Comparison of ENCODE assay signal across 26 cellular contexts in genomic region chr22:21964918-21965484, GRCh38. TPM values are rescaled to one million over a fixed set of nuclear protein-coding genes. Genes with fewer than 3 reads are reported as not detected.
A peak's percentile ranks its signal among the peaks of the same experiment; 100 is the strongest.
DNase-seq lines count a peak whose midpoint lies in the region; ATAC-seq, FAIRE-seq and TF ChIP-seq lines count a peak whose summit lies in the region.
"Had no signal": no experiment of that assay in that cellular context is flagged by ENCODE, and none has a peak within 500 bp of the region (broad histone marks: within the 10 kb centered on the region; RNA-seq: fewer than 3 reads in every experiment).

No MANE protein-coding gene starts in this region.

- H3K27me3 ChIP-seq in K562 (ENCODE audit: control insufficient read depth in 2 of 2, insufficient read depth in 2 of 2, low read length in 2 of 2) (no peaks in the 10 kb centered on the region), neuronal stem cell (ENCODE audit: control insufficient read depth in 3 of 3, insufficient read depth in 3 of 3, low read depth in 1 of 3, low read length in 3 of 3) (no peaks in the 10 kb centered on the region)
- H3K27me3 ChIP-seq: BE2C; BLaER1 treated with 17β-estradiol and CSF1 and Interleukin-3, amounts not matched to agents 10 nM and 100 nM had no signal

- H3K27me3 Mint-ChIP-seq in activated naive CD4-positive, alpha-beta T cell treated with anti-CD3 and anti-CD28 coated beads, Interleukin-2, amount 10 ng/mL, durations not matched to agents 7 days and 5 days = no peaks in the 10 kb centered on the region
- no peaks in the 10 kb centered on the region for H3K27me3 Mint-ChIP-seq in activated naive CD4-positive, alpha-beta T cell treated with anti-CD3 and anti-CD28 coated beads for 36 hours (ENCODE audit: low read depth)
- no peaks in the 10 kb centered on the region for H3K27me3 Mint-ChIP-seq in central memory CD8-positive, alpha-beta T cell
- no peaks in the 10 kb centered on the region for H3K27me3 Mint-ChIP-seq in activated CD4-positive, alpha-beta memory T cell treated with anti-CD3 and anti-CD28 coated beads for 36 hours
- H3K27me3 Mint-ChIP-seq: CD4-positive, alpha-beta T cell had no signal

- no peak overlapping the region for H2BK12ac ChIP-seq in neuronal stem cell (ENCODE audit: low read length)

- no peak overlapping the region for H4K8ac ChIP-seq in neuronal stem cell (ENCODE audit: low read depth, low read length)

- peaks cover 2% of the 10 kb centered on the region for H3K79me1 ChIP-seq in neuronal stem cell (ENCODE audit: low read depth, low read length)

- peak overlapping the region in 1 of 2 experiments; percentile 10; a peak in 2 of 4 replicates for H3K9ac ChIP-seq in K562 (ENCODE audit: insufficient read depth in 1 of 2, low read depth in 2 of 2, low read length in 2 of 2)
- no peak overlapping the region for H3K9ac ChIP-seq in neuronal stem cell (ENCODE audit: low read depth, low read length, poor library complexity)
- H3K9ac ChIP-seq: BLaER1 treated with 17β-estradiol and CSF1 and Interleukin-3, amounts not matched to agents 10 nM and 100 nM; GM23248 had no signal

- H3K27ac ChIP-seq in K562 (ENCODE audit: extremely low read depth, low read depth, low read length) (no peak overlapping the region), neuronal stem cell (replicated peaks; ENCODE audit: low read length) (no peak overlapping the region)
- H3K27ac ChIP-seq: A549; BLaER1 treated with 17β-estradiol and CSF1 and Interleukin-3, amounts not matched to agents 10 nM and 100 nM; GM23248 had no signal

- peak overlapping the region; percentile 28 for H3K27ac Mint-ChIP-seq in activated naive CD4-positive, alpha-beta T cell treated with anti-CD3 and anti-CD28 coated beads, Interleukin-2, amount 10 ng/mL, durations not matched to agents 7 days and 5 days
- no peak overlapping the region for H3K27ac Mint-ChIP-seq in activated naive CD4-positive, alpha-beta T cell treated with anti-CD3 and anti-CD28 coated beads for 36 hours
- peak overlapping the region; percentile 22 for H3K27ac Mint-ChIP-seq in central memory CD8-positive, alpha-beta T cell (ENCODE audit: low read depth)
- H3K27ac Mint-ChIP-seq in activated CD4-positive, alpha-beta memory T cell treated with anti-CD3 and anti-CD28 coated beads for 36 hours = no peak overlapping the region
- H3K27ac Mint-ChIP-seq: CD4-positive, alpha-beta T cell had no signal

- in situ Hi-C loops in K562 (cut with MboI) = no loop called here

- no peak overlapping the region for H2BK120ac ChIP-seq in neuronal stem cell (ENCODE audit: low read depth, low read length)

- TF ChIP-seq POLR2A in K562 (conservative IDR thresholded peaks at IDR 0.05) = 0 out of 2 replicates have a peak, but pooled peaks have one; percentile 9

- no peaks in the 10 kb centered on the region for H3K9me1 ChIP-seq in K562 (ENCODE audit: control insufficient read depth, insufficient read depth, low read length)

- peak overlapping the region; percentile 77 for H3K23ac ChIP-seq in neuronal stem cell (ENCODE audit: low read depth, low read length, poor library complexity)

- no peak for TF ChIP-seq RAD21 in K562 (CRISPR knock-in tag; conservative IDR thresholded peaks at IDR 0.05 in 1 of 2, IDR thresholded peaks at IDR 0.05 in 1 of 2)

- H3K4me3 Mint-ChIP-seq in activated naive CD4-positive, alpha-beta T cell treated with anti-CD3 and anti-CD28 coated beads, Interleukin-2, amount 10 ng/mL, durations not matched to agents 7 days and 5 days = no peak overlapping the region
- H3K4me3 Mint-ChIP-seq in activated naive CD4-positive, alpha-beta T cell treated with anti-CD3 and anti-CD28 coated beads for 36 hours = no peak overlapping the region
- no peak overlapping the region for H3K4me3 Mint-ChIP-seq in central memory CD8-positive, alpha-beta T cell
- no peak overlapping the region for H3K4me3 Mint-ChIP-seq in activated CD4-positive, alpha-beta memory T cell treated with anti-CD3 and anti-CD28 coated beads for 36 hours
- H3K4me3 Mint-ChIP-seq: CD14-positive monocyte; CD4-positive, alpha-beta T cell had no signal

- intact Hi-C loops in activated naive CD4-positive, alpha-beta T cell treated with anti-CD3 and anti-CD28 coated beads for 36 hours (cut with micrococcal nuclease) = no loop called here
- intact Hi-C loops in K562 (cut with micrococcal nuclease) = no loop called here
- intact Hi-C loops in activated CD4-positive, alpha-beta memory T cell treated with anti-CD3 and anti-CD28 coated beads for 36 hours (cut with micrococcal nuclease) = no loop called here

- H3K4ac ChIP-seq in neuronal stem cell (ENCODE audit: low read length) = no peak overlapping the region

- H3K9me3 ChIP-seq in K562 (replicated peaks; ENCODE audit: control insufficient read depth, insufficient read depth, low read depth, low read length) (no peaks in the 10 kb centered on the region), neuronal stem cell (replicated peaks in 1 of 2; ENCODE audit: control insufficient read depth in 2 of 2, insufficient read depth in 1 of 2, low read depth in 1 of 2, low read length in 2 of 2) (peaks cover 0 to 3% of the 10 kb centered on the region in 2 donors)
- H3K9me3 ChIP-seq: A549; BE2C; BLaER1 treated with 17β-estradiol and CSF1 and Interleukin-3, amounts not matched to agents 10 nM and 100 nM had no signal

- POLR2A ChIA-PET in K562 (lab: Yijun Ruan, JAX) = interaction anchor here (0.6 to 15.7 kb wide), 6 partner anchors 5 to 180 kb away, joined by 4 to 382 read pairs (median 44); partner anchors contain the start of genes PPM1F and TOP3B
- POLR2A ChIA-PET in activated CD4-positive, alpha-beta memory T cell treated with anti-CD3 and anti-CD28 coated beads for 36 hours (lab: Charles Lee) = no interaction called here

- ATAC-seq in K562 (no peak), HG02970 (IDR thresholded peaks at IDR 0.05; ENCODE audit: low FRiP score, unreplicated experiment) (no peak)
- ATAC-seq in central memory CD8-positive, alpha-beta T cell (replicated peaks; ENCODE audit: extremely low read depth, poor library complexity, severe bottlenecking) = no peak
- ATAC-seq: A549 had no signal

- H3K36me3 Mint-ChIP-seq in activated naive CD4-positive, alpha-beta T cell treated with anti-CD3 and anti-CD28 coated beads, Interleukin-2, amount 10 ng/mL, durations not matched to agents 7 days and 5 days = peaks cover 35% of the 10 kb centered on the region
- peaks cover 22% of the 10 kb centered on the region for H3K36me3 Mint-ChIP-seq in activated naive CD4-positive, alpha-beta T cell treated with anti-CD3 and anti-CD28 coated beads for 36 hours (ENCODE audit: low read depth)
- H3K36me3 Mint-ChIP-seq in central memory CD8-positive, alpha-beta T cell (ENCODE audit: insufficient read depth) = peaks cover 21% of the 10 kb centered on the region
- peaks cover 21% of the 10 kb centered on the region for H3K36me3 Mint-ChIP-seq in activated CD4-positive, alpha-beta memory T cell treated with anti-CD3 and anti-CD28 coated beads for 36 hours

- no peak overlapping the region for H3K4me3 ChIP-seq in K562
- H3K4me3 ChIP-seq in neuronal stem cell (ENCODE audit: low read length in 2 of 2) = no peak overlapping the region
- H3K4me3 ChIP-seq: A549; BLaER1 treated with 17β-estradiol and CSF1 and Interleukin-3, amounts not matched to agents 10 nM and 100 nM; GM23248 had no signal

- no peak for TF ChIP-seq EP300 in K562 (IDR thresholded peaks at IDR 0.05; ENCODE audit: low read length)

- WGBS in K562 (ENCODE audit: insufficient coverage, low coverage, missing lambda C conversion rate) = 76% methylated on average over 6 of the region's 6 CpGs
- WGBS in neuronal stem cell (ENCODE audit: extremely low coverage in 2 of 2, insufficient read length in 2 of 2, insufficient replicate concordance in 1 of 2), 2 donors = no CpG with 5 or more reads among the region's 6 CpGs

- no peak overlapping the region for H3K18ac ChIP-seq in neuronal stem cell (ENCODE audit: low read length)

- no peaks in the 10 kb centered on the region for H3K4me1 Mint-ChIP-seq in activated naive CD4-positive, alpha-beta T cell treated with anti-CD3 and anti-CD28 coated beads, Interleukin-2, amount 10 ng/mL, durations not matched to agents 7 days and 5 days
- no peaks in the 10 kb centered on the region for H3K4me1 Mint-ChIP-seq in activated naive CD4-positive, alpha-beta T cell treated with anti-CD3 and anti-CD28 coated beads for 36 hours (ENCODE audit: low read depth)
- H3K4me1 Mint-ChIP-seq in central memory CD8-positive, alpha-beta T cell = no peaks in the 10 kb centered on the region
- no peaks in the 10 kb centered on the region for H3K4me1 Mint-ChIP-seq in activated CD4-positive, alpha-beta memory T cell treated with anti-CD3 and anti-CD28 coated beads for 36 hours (ENCODE audit: low read depth)
- H3K4me1 Mint-ChIP-seq: CD14-positive monocyte had no signal

- H3K4me1 ChIP-seq in K562 (replicated peaks in 1 of 2; ENCODE audit: control insufficient read depth in 2 of 2, insufficient read depth in 2 of 2, low read length in 2 of 2) = peaks cover 0 to 33% of the 10 kb centered on the region in 2 experiments; a peak in 1 of 5 replicates
- no peaks in the 10 kb centered on the region for H3K4me1 ChIP-seq in neuronal stem cell (ENCODE audit: control insufficient read depth in 2 of 2, insufficient read depth in 1 of 2, low read depth in 1 of 2, low read length in 2 of 2)
- H3K4me1 ChIP-seq: A549; BE2C; BLaER1 treated with 17β-estradiol and CSF1 and Interleukin-3, amounts not matched to agents 10 nM and 100 nM had no signal

- H2AFZ ChIP-seq in K562 (ENCODE audit: low read depth, low read length) (no peak overlapping the region), neuronal stem cell (ENCODE audit: low read length) (no peak overlapping the region)
- H2AFZ ChIP-seq: GM23248 had no signal

- no TSS peak for BruUV-seq in K562 (replicated peaks; lab: Mats Ljungman, UMichigan)

- H2BK15ac ChIP-seq in neuronal stem cell (ENCODE audit: low read length) = no peak overlapping the region

- no peak overlapping the region for H4K91ac ChIP-seq in neuronal stem cell (ENCODE audit: low read depth, low read length, poor library complexity)

- H4K20me1 ChIP-seq in K562 (replicated peaks; ENCODE audit: control insufficient read depth, insufficient read depth, low read length) = peaks cover 50% of the 10 kb centered on the region

- no peaks in the 10 kb centered on the region for H3K79me2 ChIP-seq in K562 (ENCODE audit: control insufficient read depth, insufficient read depth, low read length)

- H3K9me3 Mint-ChIP-seq in activated naive CD4-positive, alpha-beta T cell treated with anti-CD3 and anti-CD28 coated beads, Interleukin-2, amount 10 ng/mL, durations not matched to agents 7 days and 5 days = no peaks in the 10 kb centered on the region
- no peaks in the 10 kb centered on the region for H3K9me3 Mint-ChIP-seq in activated naive CD4-positive, alpha-beta T cell treated with anti-CD3 and anti-CD28 coated beads for 36 hours
- H3K9me3 Mint-ChIP-seq in central memory CD8-positive, alpha-beta T cell = no peaks in the 10 kb centered on the region
- no peaks in the 10 kb centered on the region for H3K9me3 Mint-ChIP-seq in activated CD4-positive, alpha-beta memory T cell treated with anti-CD3 and anti-CD28 coated beads for 36 hours
- H3K9me3 Mint-ChIP-seq: CD14-positive monocyte; CD4-positive, alpha-beta T cell had no signal

- no peak overlapping the region for H3K14ac ChIP-seq in neuronal stem cell (ENCODE audit: low read length)

- H3K36me3 ChIP-seq in K562 (ENCODE audit: control insufficient read depth, insufficient read depth, low read length) (peaks cover 95% of the 10 kb centered on the region), neuronal stem cell (replicated peaks in 1 of 2; ENCODE audit: control insufficient read depth in 2 of 2, insufficient read depth in 2 of 2, low read length in 2 of 2) (peaks cover 70 to 96% of the 10 kb centered on the region in 2 donors)

- no peak overlapping the region for H2AK5ac ChIP-seq in neuronal stem cell (ENCODE audit: low read depth, low read length)

- no peak for DNase-seq in activated naive CD4-positive, alpha-beta T cell treated with anti-CD3 and anti-CD28 coated beads, Interleukin-2, amount 10 ng/mL, durations not matched to agents 7 days and 5 days
- DNase-seq in activated naive CD4-positive, alpha-beta T cell treated with anti-CD3 and anti-CD28 coated beads for 36 hours = no peak
- DNase-seq in K562 (ENCODE audit: extremely low read depth in 1 of 4, low spot score in 3 of 4) = no peak
- no peak for DNase-seq in central memory CD8-positive, alpha-beta T cell (ENCODE audit: low spot score in 2 of 2)
- DNase-seq in neuronal stem cell (ENCODE audit: low spot score) = no peak
- DNase-seq in activated CD4-positive, alpha-beta memory T cell treated with anti-CD3 and anti-CD28 coated beads for 36 hours = no peak
- DNase-seq in cortex of kidney (lab: John Stamatoyannopoulos, UW) = no peak
- DNase-seq: 8988T; ACHN; AML-193; BE2C; CD4-positive, alpha-beta T cell; COR-L47; DMS153; DND-41; GM23248; H7; HCEC 1CT had no signal

- FAIRE-seq in K562 (lab: Jason Lieb, UNC) = no peak
- FAIRE-seq: A549, G401.6, GM12892, GM19239, H1 had no signal

- H3K4me2 ChIP-seq in K562 (ENCODE audit: insufficient read depth, low read length) (no peak overlapping the region), neuronal stem cell (ENCODE audit: insufficient read depth, low read length, poor library complexity, severe bottlenecking) (no peak overlapping the region)
- H3K4me2 ChIP-seq: A549; BLaER1 treated with 17β-estradiol and CSF1 and Interleukin-3, amounts not matched to agents 10 nM and 100 nM had no signal

- CTCF ChIA-PET in activated naive CD4-positive, alpha-beta T cell treated with anti-CD3 and anti-CD28 coated beads, Interleukin-2, amount 10 ng/mL, durations not matched to agents 7 days and 5 days (lab: Charles Lee) = no interaction called here
- CTCF ChIA-PET in activated naive CD4-positive, alpha-beta T cell treated with anti-CD3 and anti-CD28 coated beads for 36 hours (lab: Charles Lee) = no interaction called here
- CTCF ChIA-PET in K562 (lab: Yijun Ruan, JAX; ENCODE audit: low intra/inter-chr PET ratio) = no interaction called here
- CTCF ChIA-PET in activated CD4-positive, alpha-beta memory T cell treated with anti-CD3 and anti-CD28 coated beads for 36 hours (lab: Charles Lee) = interaction anchor here (1.7 to 3.2 kb wide), 2 partner anchors 12 to 27 kb away, joined by 3 to 14 read pairs; partner anchors contain the start of gene PPM1F

- TF ChIP-seq CTCF in K562 (IDR thresholded peaks at IDR 0.05 in 2 of 3, conservative IDR thresholded peaks at IDR 0.05 in 1 of 3; ENCODE audit: insufficient read depth in 2 of 3, low read depth in 1 of 3, low read length in 3 of 3) = no peak

- no peak overlapping the region for H2BK5ac ChIP-seq in neuronal stem cell (ENCODE audit: low read length)

RNA-seq across cellular contexts. Expression of gene PPM1F, which starts 12.4 kb away (rescaled TPM):
- 10 to 100 TPM; 23.0 to 24.3 TPM for total RNA-seq in activated naive CD4-positive, alpha-beta T cell treated with anti-CD3 and anti-CD28 coated beads for 36 hours
- total RNA-seq in K562 (2011; cell fraction: chromatin; rRNA removed; ENCODE audit: low replicate concordance) = 103 and 226 TPM in 2 replicates
- total RNA-seq in K562 (2011; cell fraction: nucleolus; rRNA removed) = 122 and 135 TPM in 2 replicates
- total RNA-seq in K562 (2011; cell fraction: nucleoplasm; rRNA removed) = 120 and 153 TPM in 2 replicates
- total RNA-seq in K562 (2014; rRNA removed) (132 and 153 TPM in 2 replicates), K562 (2014; rRNA removed; fragmentation: Illumina TruSeq; extraction: Trizol) (33.1 and 36.9 TPM in 2 replicates), K562 (2015; rRNA removed; fragmentation: Illumina TruSeq; extraction: Trizol) (74.6 and 75.0 TPM in 2 replicates), K562 (2021) (157 and 159 TPM in 2 replicates)
- polyA plus RNA-seq in K562 (2011; rRNA removed) (64.0 and 73.1 TPM in 2 replicates), K562 (2014; fragmentation: Illumina TruSeq; extraction: Trizol) (53.8 and 92.1 TPM in 2 replicates), K562 (2014; fragmentation: Nextera tagmentation; extraction: Ambion mirVana) (1 to 10 TPM; 2.1 to 4.5 TPM), K562 (2014; rRNA removed) (110 and 121 TPM in 2 replicates)
- 74.8 and 124 TPM in 2 replicates for polyA plus RNA-seq in K562 (2011; cell fraction: cytosol; rRNA removed)
- 187 and 284 TPM in 2 replicates for polyA plus RNA-seq in K562 (2011; cell fraction: nucleus; rRNA removed)
- 81.6 and 118 TPM in 2 replicates for polyA plus RNA-seq in K562 (2012)
- 29.5 and 43.3 TPM in 2 replicates for polyA minus RNA-seq in K562 (2011; rRNA and poly(A)+ RNA removed)
- 53.3 and 68.1 TPM in 2 replicates for polyA minus RNA-seq in K562 (2011; cell fraction: cytosol; rRNA and poly(A)+ RNA removed)
- 34.9 and 45.5 TPM in 2 replicates for polyA minus RNA-seq in K562 (2011; cell fraction: nucleus; rRNA and poly(A)+ RNA removed)
- 17.8 TPM for polyA plus RNA-seq in neuronal stem cell (2013, experiment 1 of 2)
- 16.6 TPM for polyA plus RNA-seq in neuronal stem cell (2013, experiment 2 of 2)
- 10 to 100 TPM; 21.7 to 21.9 TPM for total RNA-seq in activated CD4-positive, alpha-beta memory T cell treated with anti-CD3 and anti-CD28 coated beads for 36 hours

RNA-seq across cellular contexts. Expression of gene TOP3B, which starts 17.6 kb away (rescaled TPM):
- 10 to 100 TPM; 41.2 to 41.4 TPM for total RNA-seq in activated naive CD4-positive, alpha-beta T cell treated with anti-CD3 and anti-CD28 coated beads for 36 hours
- 654 and 1,271 TPM in 2 replicates for total RNA-seq in K562 (2011; cell fraction: chromatin; rRNA removed; ENCODE audit: low replicate concordance)
- 667 and 676 TPM in 2 replicates for total RNA-seq in K562 (2011; cell fraction: nucleolus; rRNA removed)
- 562 and 595 TPM in 2 replicates for total RNA-seq in K562 (2011; cell fraction: nucleoplasm; rRNA removed)
- total RNA-seq in K562 (2014; rRNA removed) (168 and 209 TPM in 2 replicates), K562 (2014; rRNA removed; fragmentation: Illumina TruSeq; extraction: Trizol) (70.7 and 93.0 TPM in 2 replicates), K562 (2015; rRNA removed; fragmentation: Illumina TruSeq; extraction: Trizol) (132 and 135 TPM in 2 replicates), K562 (2021) (182 and 188 TPM in 2 replicates)
- polyA plus RNA-seq in K562 (2011; rRNA removed) (77.5 and 115 TPM in 2 replicates), K562 (2014; fragmentation: Illumina TruSeq; extraction: Trizol) (112 and 123 TPM in 2 replicates), K562 (2014; fragmentation: Nextera tagmentation; extraction: Ambion mirVana) (10 to 100 TPM in 1 of 2 experiments, 1 to 10 TPM in 1; 3.0 to 11.5 TPM), K562 (2014; rRNA removed) (153 and 161 TPM in 2 replicates)
- polyA plus RNA-seq in K562 (2011; cell fraction: cytosol; rRNA removed) = 70.1 and 77.8 TPM in 2 replicates
- 984 and 1,286 TPM in 2 replicates for polyA plus RNA-seq in K562 (2011; cell fraction: nucleus; rRNA removed)
- polyA plus RNA-seq in K562 (2012) = 96.9 and 122 TPM in 2 replicates
- polyA minus RNA-seq in K562 (2011; rRNA and poly(A)+ RNA removed) = 98.9 and 108 TPM in 2 replicates
- polyA minus RNA-seq in K562 (2011; cell fraction: cytosol; rRNA and poly(A)+ RNA removed) = 76.3 and 79.3 TPM in 2 replicates
- polyA minus RNA-seq in K562 (2011; cell fraction: nucleus; rRNA and poly(A)+ RNA removed) = 248 and 295 TPM in 2 replicates
- 25.4 TPM for polyA plus RNA-seq in neuronal stem cell (2013, experiment 1 of 2)
- polyA plus RNA-seq in neuronal stem cell (2013, experiment 2 of 2) = 27.0 TPM
- total RNA-seq in activated CD4-positive, alpha-beta memory T cell treated with anti-CD3 and anti-CD28 coated beads for 36 hours = 10 to 100 TPM; 28.8 to 30.4 TPM

Comparison
In these comparisons a context has a peak if more than half of its experiments do, and no peak if none do; other contexts are left out.
1. H3K27ac Mint-ChIP-seq: peak in activated naive CD4-positive, alpha-beta T cell treated with anti-CD3 and anti-CD28 coated beads, Interleukin-2, amount 10 ng/mL, durations not matched to agents 7 days and 5 days (single experiment) and central memory CD8-positive, alpha-beta T cell (single experiment); none in activated naive CD4-positive, alpha-beta T cell treated with anti-CD3 and anti-CD28 coated beads for 36 hours (single experiment) and activated CD4-positive, alpha-beta memory T cell treated with anti-CD3 and anti-CD28 coated beads for 36 hours (single experiment).